9 cellular contexts compared by ENCODE assay signal in genomic region chr2:209495855-209496585, GRCh38.
DNase-seq lines count a peak whose midpoint lies in the region; ATAC-seq and TF ChIP-seq lines count a peak whose summit lies in the region.
"Had no signal": no experiment of that assay in that cellular context is flagged by ENCODE, and none has a peak within 500 bp of the region (broad histone marks: within the 10 kb centered on the region; RNA-seq: fewer than 3 reads in every experiment).

No MANE protein-coding gene starts in this region.

- peak; percentile 98 for DNase-seq in DMS53 (lab: John Stamatoyannopoulos, UW)
- DNase-seq in NCI-H345 treated with DMSO at 0.1 percent for 48 hours (lab: John Stamatoyannopoulos, UW; ENCODE audit: unreplicated experiment) = peak; percentile 69
- DNase-seq in esophagus squamous epithelium (lab: John Stamatoyannopoulos, UW) = no peak
- no peak for DNase-seq in progenitor cell of endocrine pancreas (ENCODE audit: low spot score, unreplicated experiment)
- no peak for DNase-seq in activated T-helper 2 cell treated with anti-CD3 and anti-CD28 coated beads, Interferon-gamma antibody, Interleukin-2, Interleukin-4, amounts not matched to agents 10 μg/mL and 5 μg/mL and 100 μg/mL, durations not matched to agents 14 hours and 24 hours and 36 hours (ENCODE audit: low spot score)

- no peak overlapping the region for H3K4me3 Mint-ChIP-seq in progenitor cell of endocrine pancreas (ENCODE audit: low read depth)
- no peak overlapping the region for H3K4me3 Mint-ChIP-seq in activated T-helper 2 cell treated with anti-CD3 and anti-CD28 coated beads, Interferon-gamma antibody, Interleukin-2, Interleukin-4, amounts not matched to agents 10 μg/mL and 5 μg/mL and 100 μg/mL, durations not matched to agents 14 hours and 24 hours and 36 hours (ENCODE audit: low read depth)
- H3K4me3 Mint-ChIP-seq: stimulated activated naive CD8-positive, alpha-beta T cell treated with anti-CD3 and anti-CD28 coated beads, Interleukin-15, Interleukin-2, amounts not matched to agents 100 ng/mL and 50 ng/mL, for 24 hours had no signal

- H3K9me3 ChIP-seq in esophagus squamous epithelium = peaks cover 0 to 15% (median 0%) of the 10 kb centered on the region in 3 donors

- TF ChIP-seq POLR2A in esophagus squamous epithelium (IDR thresholded peaks at IDR 0.05) = no peak

- peaks cover 30% of the 10 kb centered on the region for H3K9me3 Mint-ChIP-seq in progenitor cell of endocrine pancreas (ENCODE audit: low read depth)
- peaks cover under 1% of the 10 kb centered on the region for H3K9me3 Mint-ChIP-seq in activated T-helper 2 cell treated with anti-CD3 and anti-CD28 coated beads, Interferon-gamma antibody, Interleukin-2, Interleukin-4, amounts not matched to agents 10 μg/mL and 5 μg/mL and 100 μg/mL, durations not matched to agents 14 hours and 24 hours and 36 hours

- no peak overlapping the region for H3K4me3 ChIP-seq in esophagus squamous epithelium

- no peaks in the 10 kb centered on the region for H3K27me3 Mint-ChIP-seq in progenitor cell of endocrine pancreas
- no peaks in the 10 kb centered on the region for H3K27me3 Mint-ChIP-seq in activated T-helper 2 cell treated with anti-CD3 and anti-CD28 coated beads, Interferon-gamma antibody, Interleukin-2, Interleukin-4, amounts not matched to agents 10 μg/mL and 5 μg/mL and 100 μg/mL, durations not matched to agents 14 hours and 24 hours and 36 hours (ENCODE audit: low read depth)
- H3K27me3 Mint-ChIP-seq: stimulated activated naive CD8-positive, alpha-beta T cell treated with anti-CD3 and anti-CD28 coated beads, Interleukin-15, Interleukin-2, amounts not matched to agents 100 ng/mL and 50 ng/mL, for 24 hours had no signal

- no peaks in the 10 kb centered on the region for H3K27me3 ChIP-seq in esophagus squamous epithelium

- ATAC-seq in HG02588 (IDR thresholded peaks at IDR 0.05; ENCODE audit: unreplicated experiment) (no peak), GM18868 (IDR thresholded peaks at IDR 0.05; ENCODE audit: unreplicated experiment) (no peak), HG02571 (IDR thresholded peaks at IDR 0.05; ENCODE audit: unreplicated experiment) (no peak)

- H3K27ac Mint-ChIP-seq in progenitor cell of endocrine pancreas = peak overlapping the region; percentile 59
- H3K27ac Mint-ChIP-seq in activated T-helper 2 cell treated with anti-CD3 and anti-CD28 coated beads, Interferon-gamma antibody, Interleukin-2, Interleukin-4, amounts not matched to agents 10 μg/mL and 5 μg/mL and 100 μg/mL, durations not matched to agents 14 hours and 24 hours and 36 hours = no peak overlapping the region
- H3K27ac Mint-ChIP-seq: stimulated activated naive CD8-positive, alpha-beta T cell treated with anti-CD3 and anti-CD28 coated beads, Interleukin-15, Interleukin-2, amounts not matched to agents 100 ng/mL and 50 ng/mL, for 24 hours had no signal

- peaks cover 11% of the 10 kb centered on the region for H3K36me3 Mint-ChIP-seq in progenitor cell of endocrine pancreas (ENCODE audit: insufficient read depth)
- H3K36me3 Mint-ChIP-seq in activated T-helper 2 cell treated with anti-CD3 and anti-CD28 coated beads, Interferon-gamma antibody, Interleukin-2, Interleukin-4, amounts not matched to agents 10 μg/mL and 5 μg/mL and 100 μg/mL, durations not matched to agents 14 hours and 24 hours and 36 hours (ENCODE audit: low read depth) = no peaks in the 10 kb centered on the region

- WGBS in esophagus squamous epithelium, 2 donors = 13 to 23% methylated on average over 4 of the region's 4 CpGs

- H3K27ac ChIP-seq in esophagus squamous epithelium = peak overlapping the region in 3 of 4 donors; percentile 68 to 81 (median 74)

- peaks cover 19% of the 10 kb centered on the region for H3K4me1 Mint-ChIP-seq in progenitor cell of endocrine pancreas (ENCODE audit: low read depth)
- H3K4me1 Mint-ChIP-seq in activated T-helper 2 cell treated with anti-CD3 and anti-CD28 coated beads, Interferon-gamma antibody, Interleukin-2, Interleukin-4, amounts not matched to agents 10 μg/mL and 5 μg/mL and 100 μg/mL, durations not matched to agents 14 hours and 24 hours and 36 hours (ENCODE audit: low read depth) = no peaks in the 10 kb centered on the region

- TF ChIP-seq CTCF in esophagus squamous epithelium (IDR thresholded peaks at IDR 0.05) (no peak), progenitor cell of endocrine pancreas (IDR thresholded peaks at IDR 0.05; ENCODE audit: unreplicated experiment) (no peak)

- no peaks in the 10 kb centered on the region for H3K36me3 ChIP-seq in esophagus squamous epithelium

- intact Hi-C loops in esophagus squamous epithelium (cut with DNase I) = no loop called here
- intact Hi-C loops in activated T-helper 2 cell treated with anti-CD3 and anti-CD28 coated beads, Interferon-gamma antibody, Interleukin-2, Interleukin-4, amounts not matched to agents 10 μg/mL and 5 μg/mL and 100 μg/mL, durations not matched to agents 14 hours and 24 hours and 36 hours (cut with micrococcal nuclease) = no loop called here

- peaks cover 3 to 21% (median 5%) of the 10 kb centered on the region in 3 donors for H3K4me1 ChIP-seq in esophagus squamous epithelium

Comparison
In these comparisons a context has a peak if more than half of its experiments do, and no peak if none do; other contexts are left out.
1. DNase-seq: peak in DMS53 (single experiment) and NCI-H345 treated with DMSO at 0.1 percent for 48 hours (single experiment); none in esophagus squamous epithelium (single experiment), progenitor cell of endocrine pancreas (single experiment) and activated T-helper 2 cell treated with anti-CD3 and anti-CD28 coated beads, Interferon-gamma antibody, Interleukin-2, Interleukin-4, amounts not matched to agents 10 μg/mL and 5 μg/mL and 100 μg/mL, durations not matched to agents 14 hours and 24 hours and 36 hours (single experiment).